1 cellular context compared by ENCODE assay signal in genomic region chr3:196609343-196609775, GRCh38.
TF ChIP-seq lines count a peak whose summit lies in the region.

No MANE protein-coding gene starts in this region.

TF ChIP-seq in K562, 482 proteins besides CTCF, POLR2A, EP300 and RAD21 (continued from another document):
- TF ChIP-seq STAG1 (CRISPR knock-in tag; IDR thresholded peaks at IDR 0.05; ENCODE audit: borderline replicate concordance) (peak; percentile 54; the same call in 1 of the 2 replicates), ZNF695 (CRISPR knock-in tag; IDR thresholded peaks at IDR 0.05) (no peak), E2F5 (CRISPR knock-in tag; IDR thresholded peaks at IDR 0.05) (no peak), STAT5B (CRISPR knock-in tag; IDR thresholded peaks at IDR 0.05) (no peak), CTBP1 (IDR thresholded peaks at IDR 0.05; ENCODE audit: borderline replicate concordance) (0 out of 2 replicates have a peak, but pooled peaks have one; percentile 13)
